1 cellular context compared by ENCODE assay signal in genomic region chr1:93629101-93630059, GRCh38.
A peak's percentile ranks its signal among the peaks of the same experiment; 100 is the strongest.
TF ChIP-seq lines count a peak whose summit lies in the region.

No MANE protein-coding gene starts in this region.

TF ChIP-seq in HepG2, 621 proteins besides CTCF, POLR2A, EP300 and RAD21 (continued from another document and continues in another):
- no peak for TF ChIP-seq E2F2 (CRISPR knock-in tag; IDR thresholded peaks at IDR 0.05; ENCODE audit: borderline replicate concordance)
- TF ChIP-seq U2AF1 (optimal IDR thresholded peaks at IDR 0.05; ENCODE audit: low read depth, low read length): no peak
- no peak for TF ChIP-seq ZNF3 (CRISPR knock-in tag; IDR thresholded peaks at IDR 0.05)
- no peak for TF ChIP-seq ZNF546 (CRISPR knock-in tag; conservative IDR thresholded peaks at IDR 0.05)
- TF ChIP-seq ATF1 (CRISPR knock-in tag; IDR thresholded peaks at IDR 0.05): no peak
- peak; percentile 24; the same call in 1 of the 2 replicates for TF ChIP-seq GATAD2A (CRISPR knock-in tag; IDR thresholded peaks at IDR 0.05)
- TF ChIP-seq PREB (CRISPR knock-in tag; IDR thresholded peaks at IDR 0.05): no peak
- TF ChIP-seq ZBTB21 (CRISPR knock-in tag; IDR thresholded peaks at IDR 0.05): no peak
- TF ChIP-seq, protein P1, sequence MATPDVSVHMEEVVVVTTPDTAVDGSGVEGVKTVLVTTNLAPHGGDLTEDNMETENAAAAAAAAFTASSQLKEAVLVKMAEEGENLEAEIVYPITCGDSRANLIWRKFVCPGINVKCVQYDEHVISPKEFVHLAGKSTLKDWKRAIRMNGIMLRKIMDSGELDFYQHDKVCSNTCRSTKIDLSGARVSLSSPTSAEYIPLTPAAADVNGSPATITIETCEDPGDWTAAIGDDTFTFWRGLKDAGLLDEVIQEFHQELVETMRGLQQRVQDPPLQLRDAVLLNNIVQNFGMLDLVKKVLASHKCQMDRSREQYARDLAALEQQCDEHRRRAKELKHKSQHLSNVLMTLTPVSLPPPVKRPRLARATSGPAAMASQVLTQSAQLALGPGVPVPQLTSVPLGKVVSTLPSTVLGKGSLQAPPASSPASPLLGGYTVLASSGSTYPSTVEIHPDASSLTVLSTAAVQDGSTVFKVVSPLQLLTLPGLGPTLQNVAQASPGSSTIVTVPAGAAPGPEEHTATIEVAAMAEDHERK (CRISPR knock-in tag; IDR thresholded peaks at IDR 0.05; ENCODE audit: low read depth): no peak
- TF ChIP-seq CEBPG (CRISPR knock-in tag; IDR thresholded peaks at IDR 0.05): peak; percentile 25; the same call in 1 of the 2 replicates
- TF ChIP-seq ATF3 (CRISPR knock-in tag; IDR thresholded peaks at IDR 0.05): no peak
- TF ChIP-seq ZNF792 (CRISPR knock-in tag; IDR thresholded peaks at IDR 0.05): no peak
- TF ChIP-seq ETV6 (CRISPR knock-in tag; conservative IDR thresholded peaks at IDR 0.05): no peak
- no peak for TF ChIP-seq NR2C2 (CRISPR knock-in tag; IDR thresholded peaks at IDR 0.05; ENCODE audit: borderline replicate concordance)
- TF ChIP-seq ZBTB46 (CRISPR knock-in tag; IDR thresholded peaks at IDR 0.05; ENCODE audit: borderline replicate concordance): no peak
- peak; percentile 17; the same call in 1 of the 2 replicates for TF ChIP-seq MED1 (CRISPR knock-in tag; IDR thresholded peaks at IDR 0.05)
- peak; percentile 96 for TF ChIP-seq SMC3 (IDR thresholded peaks at IDR 0.05; ENCODE audit: low read length)
- TF ChIP-seq, protein P2, sequence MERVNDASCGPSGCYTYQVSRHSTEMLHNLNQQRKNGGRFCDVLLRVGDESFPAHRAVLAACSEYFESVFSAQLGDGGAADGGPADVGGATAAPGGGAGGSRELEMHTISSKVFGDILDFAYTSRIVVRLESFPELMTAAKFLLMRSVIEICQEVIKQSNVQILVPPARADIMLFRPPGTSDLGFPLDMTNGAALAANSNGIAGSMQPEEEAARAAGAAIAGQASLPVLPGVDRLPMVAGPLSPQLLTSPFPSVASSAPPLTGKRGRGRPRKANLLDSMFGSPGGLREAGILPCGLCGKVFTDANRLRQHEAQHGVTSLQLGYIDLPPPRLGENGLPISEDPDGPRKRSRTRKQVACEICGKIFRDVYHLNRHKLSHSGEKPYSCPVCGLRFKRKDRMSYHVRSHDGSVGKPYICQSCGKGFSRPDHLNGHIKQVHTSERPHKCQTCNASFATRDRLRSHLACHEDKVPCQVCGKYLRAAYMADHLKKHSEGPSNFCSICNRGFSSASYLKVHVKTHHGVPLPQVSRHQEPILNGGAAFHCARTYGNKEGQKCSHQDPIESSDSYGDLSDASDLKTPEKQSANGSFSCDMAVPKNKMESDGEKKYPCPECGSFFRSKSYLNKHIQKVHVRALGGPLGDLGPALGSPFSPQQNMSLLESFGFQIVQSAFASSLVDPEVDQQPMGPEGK (CRISPR knock-in tag; IDR thresholded peaks at IDR 0.05): no peak
- TF ChIP-seq SAP130 (CRISPR knock-in tag; IDR thresholded peaks at IDR 0.05; ENCODE audit: low read depth): peak; percentile 31
- TF ChIP-seq SYNCRIP (IDR thresholded peaks at IDR 0.05; ENCODE audit: insufficient read depth, low read depth, low read length): no peak
- no peak for TF ChIP-seq THAP8 (CRISPR knock-in tag; IDR thresholded peaks at IDR 0.05; ENCODE audit: borderline replicate concordance)
- no peak for TF ChIP-seq PTBP1 (IDR thresholded peaks at IDR 0.05; ENCODE audit: low read depth, low read length, poor library complexity, severe bottlenecking)
- TF ChIP-seq HMG20A (CRISPR knock-in tag; IDR thresholded peaks at IDR 0.05; ENCODE audit: borderline replicate concordance): no peak
- no peak for TF ChIP-seq MEF2D (CRISPR knock-in tag; IDR thresholded peaks at IDR 0.05)
- TF ChIP-seq, protein P3, sequence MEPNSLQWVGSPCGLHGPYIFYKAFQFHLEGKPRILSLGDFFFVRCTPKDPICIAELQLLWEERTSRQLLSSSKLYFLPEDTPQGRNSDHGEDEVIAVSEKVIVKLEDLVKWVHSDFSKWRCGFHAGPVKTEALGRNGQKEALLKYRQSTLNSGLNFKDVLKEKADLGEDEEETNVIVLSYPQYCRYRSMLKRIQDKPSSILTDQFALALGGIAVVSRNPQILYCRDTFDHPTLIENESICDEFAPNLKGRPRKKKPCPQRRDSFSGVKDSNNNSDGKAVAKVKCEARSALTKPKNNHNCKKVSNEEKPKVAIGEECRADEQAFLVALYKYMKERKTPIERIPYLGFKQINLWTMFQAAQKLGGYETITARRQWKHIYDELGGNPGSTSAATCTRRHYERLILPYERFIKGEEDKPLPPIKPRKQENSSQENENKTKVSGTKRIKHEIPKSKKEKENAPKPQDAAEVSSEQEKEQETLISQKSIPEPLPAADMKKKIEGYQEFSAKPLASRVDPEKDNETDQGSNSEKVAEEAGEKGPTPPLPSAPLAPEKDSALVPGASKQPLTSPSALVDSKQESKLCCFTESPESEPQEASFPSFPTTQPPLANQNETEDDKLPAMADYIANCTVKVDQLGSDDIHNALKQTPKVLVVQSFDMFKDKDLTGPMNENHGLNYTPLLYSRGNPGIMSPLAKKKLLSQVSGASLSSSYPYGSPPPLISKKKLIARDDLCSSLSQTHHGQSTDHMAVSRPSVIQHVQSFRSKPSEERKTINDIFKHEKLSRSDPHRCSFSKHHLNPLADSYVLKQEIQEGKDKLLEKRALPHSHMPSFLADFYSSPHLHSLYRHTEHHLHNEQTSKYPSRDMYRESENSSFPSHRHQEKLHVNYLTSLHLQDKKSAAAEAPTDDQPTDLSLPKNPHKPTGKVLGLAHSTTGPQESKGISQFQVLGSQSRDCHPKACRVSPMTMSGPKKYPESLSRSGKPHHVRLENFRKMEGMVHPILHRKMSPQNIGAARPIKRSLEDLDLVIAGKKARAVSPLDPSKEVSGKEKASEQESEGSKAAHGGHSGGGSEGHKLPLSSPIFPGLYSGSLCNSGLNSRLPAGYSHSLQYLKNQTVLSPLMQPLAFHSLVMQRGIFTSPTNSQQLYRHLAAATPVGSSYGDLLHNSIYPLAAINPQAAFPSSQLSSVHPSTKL (CRISPR knock-in tag; IDR thresholded peaks at IDR 0.05): peak; percentile 44; the same call in 1 of the 2 replicates
- TF ChIP-seq, protein P4, sequence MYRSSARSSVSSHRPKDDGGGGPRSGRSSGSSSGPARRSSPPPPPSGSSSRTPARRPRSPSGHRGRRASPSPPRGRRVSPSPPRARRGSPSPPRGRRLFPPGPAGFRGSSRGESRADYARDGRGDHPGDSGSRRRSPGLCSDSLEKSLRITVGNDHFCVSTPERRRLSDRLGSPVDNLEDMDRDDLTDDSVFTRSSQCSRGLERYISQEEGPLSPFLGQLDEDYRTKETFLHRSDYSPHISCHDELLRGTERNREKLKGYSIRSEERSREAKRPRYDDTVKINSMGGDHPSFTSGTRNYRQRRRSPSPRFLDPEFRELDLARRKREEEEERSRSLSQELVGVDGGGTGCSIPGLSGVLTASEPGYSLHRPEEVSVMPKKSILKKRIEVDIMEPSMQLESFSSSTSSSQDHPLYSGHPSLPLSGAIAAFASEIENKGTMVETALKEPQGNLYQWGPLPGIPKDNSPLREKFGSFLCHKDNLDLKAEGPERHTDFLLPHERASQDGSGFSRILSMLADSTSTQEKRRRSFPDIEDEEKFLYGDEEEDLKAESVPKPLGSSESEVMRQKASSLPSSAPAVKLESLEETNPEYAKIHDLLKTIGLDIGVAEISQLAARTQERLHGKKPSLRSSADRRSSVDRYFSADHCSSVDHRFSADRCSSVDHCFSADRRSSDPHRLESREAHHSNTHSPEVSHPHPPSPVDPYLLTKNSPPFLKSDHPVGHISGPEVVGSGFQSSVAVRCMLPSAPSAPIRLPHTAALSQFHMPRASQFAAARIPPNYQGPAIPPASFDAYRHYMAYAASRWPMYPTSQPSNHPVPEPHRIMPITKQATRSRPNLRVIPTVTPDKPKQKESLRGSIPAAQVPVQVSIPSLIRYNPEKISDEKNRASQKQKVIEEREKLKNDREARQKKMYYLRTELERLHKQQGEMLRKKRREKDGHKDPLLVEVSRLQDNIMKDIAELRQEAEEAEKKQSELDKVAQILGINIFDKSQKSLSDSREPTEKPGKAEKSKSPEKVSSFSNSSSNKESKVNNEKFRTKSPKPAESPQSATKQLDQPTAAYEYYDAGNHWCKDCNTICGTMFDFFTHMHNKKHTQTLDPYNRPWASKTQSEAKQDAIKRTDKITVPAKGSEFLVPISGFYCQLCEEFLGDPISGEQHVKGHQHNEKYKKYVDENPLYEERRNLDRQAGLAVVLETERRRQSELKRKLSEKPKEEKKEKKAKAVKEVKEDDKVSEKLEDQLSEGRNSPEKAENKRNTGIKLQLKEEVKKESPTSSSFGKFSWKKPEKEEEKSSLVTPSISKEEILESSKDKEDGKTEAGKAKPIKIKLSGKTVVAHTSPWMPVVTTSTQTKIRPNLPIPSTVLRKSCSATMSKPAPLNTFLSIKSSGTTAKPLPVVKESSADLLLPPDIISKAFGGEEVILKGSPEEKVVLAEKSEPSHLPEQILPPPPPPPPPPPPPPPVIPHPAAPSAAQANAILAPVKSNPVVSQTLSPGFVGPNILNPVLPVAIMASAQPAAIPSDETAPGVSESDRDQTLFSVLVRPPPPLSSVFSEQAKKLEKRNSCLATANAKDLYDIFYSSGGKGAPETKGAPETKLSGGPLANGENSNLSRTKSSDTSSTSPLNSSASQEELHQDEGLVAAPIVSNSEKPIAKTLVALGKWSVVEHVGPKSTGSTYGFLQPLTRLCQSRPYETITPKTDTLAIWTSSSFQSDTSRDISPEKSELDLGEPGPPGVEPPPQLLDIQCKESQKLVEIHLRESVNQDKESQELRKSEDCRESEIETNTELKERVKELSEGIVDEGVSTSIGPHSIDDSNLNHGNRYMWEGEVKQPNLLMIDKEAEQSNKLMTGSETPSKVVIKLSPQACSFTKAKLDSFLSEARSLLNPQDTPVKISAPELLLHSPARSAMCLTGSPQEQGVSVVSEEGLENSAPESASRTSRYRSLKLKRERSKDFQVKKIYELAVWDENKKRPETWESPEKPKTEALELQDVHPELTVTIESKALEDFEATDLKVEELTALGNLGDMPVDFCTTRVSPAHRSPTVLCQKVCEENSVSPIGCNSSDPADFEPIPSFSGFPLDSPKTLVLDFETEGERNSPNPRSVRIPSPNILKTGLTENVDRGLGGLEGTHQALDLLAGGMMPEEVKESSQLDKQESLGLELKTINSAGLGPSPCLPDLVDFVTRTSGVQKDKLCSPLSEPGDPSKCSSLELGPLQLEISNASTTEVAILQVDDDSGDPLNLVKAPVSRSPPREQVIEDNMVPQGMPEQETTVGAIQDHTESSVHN (CRISPR knock-in tag; IDR thresholded peaks at IDR 0.05): no peak
- TF ChIP-seq, protein P5, sequence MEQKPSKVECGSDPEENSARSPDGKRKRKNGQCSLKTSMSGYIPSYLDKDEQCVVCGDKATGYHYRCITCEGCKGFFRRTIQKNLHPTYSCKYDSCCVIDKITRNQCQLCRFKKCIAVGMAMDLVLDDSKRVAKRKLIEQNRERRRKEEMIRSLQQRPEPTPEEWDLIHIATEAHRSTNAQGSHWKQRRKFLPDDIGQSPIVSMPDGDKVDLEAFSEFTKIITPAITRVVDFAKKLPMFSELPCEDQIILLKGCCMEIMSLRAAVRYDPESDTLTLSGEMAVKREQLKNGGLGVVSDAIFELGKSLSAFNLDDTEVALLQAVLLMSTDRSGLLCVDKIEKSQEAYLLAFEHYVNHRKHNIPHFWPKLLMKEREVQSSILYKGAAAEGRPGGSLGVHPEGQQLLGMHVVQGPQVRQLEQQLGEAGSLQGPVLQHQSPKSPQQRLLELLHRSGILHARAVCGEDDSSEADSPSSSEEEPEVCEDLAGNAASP (CRISPR knock-in tag; IDR thresholded peaks at IDR 0.05; ENCODE audit: borderline replicate concordance): no peak
- no peak for TF ChIP-seq ZNF598 (CRISPR knock-in tag; IDR thresholded peaks at IDR 0.05; ENCODE audit: borderline replicate concordance)
- no peak for TF ChIP-seq ZNF616 (CRISPR knock-in tag; IDR thresholded peaks at IDR 0.05; ENCODE audit: low read depth)
- no peak for TF ChIP-seq RARG (CRISPR knock-in tag; IDR thresholded peaks at IDR 0.05; ENCODE audit: low read depth)
- TF ChIP-seq, protein P6, sequence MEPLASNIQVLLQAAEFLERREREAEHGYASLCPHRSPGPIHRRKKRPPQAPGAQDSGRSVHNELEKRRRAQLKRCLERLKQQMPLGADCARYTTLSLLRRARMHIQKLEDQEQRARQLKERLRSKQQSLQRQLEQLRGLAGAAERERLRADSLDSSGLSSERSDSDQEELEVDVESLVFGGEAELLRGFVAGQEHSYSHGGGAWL (CRISPR knock-in tag; IDR thresholded peaks at IDR 0.05): no peak
- no peak for TF ChIP-seq MLLT10 (CRISPR knock-in tag; IDR thresholded peaks at IDR 0.05)
